ENCODE assay signal across 9 cellular contexts in genomic region chr17:10875411-10875810, GRCh38. TPM values are rescaled to one million over a fixed set of nuclear protein-coding genes. Genes with fewer than 3 reads are reported as not detected.
DNase-seq lines count a peak whose midpoint lies in the region; ATAC-seq, FAIRE-seq and TF ChIP-seq lines count a peak whose summit lies in the region.
"Had no signal": no experiment of that assay in that cellular context is flagged by ENCODE, and none has a peak within 500 bp of the region (broad histone marks: within the 10 kb centered on the region; RNA-seq: fewer than 3 reads in every experiment).

No MANE protein-coding gene starts in this region.

- TF ChIP-seq EP300 in K562 (IDR thresholded peaks at IDR 0.05; ENCODE audit: low read length) = no peak

- no peak for TF ChIP-seq POLR2A in K562 (conservative IDR thresholded peaks at IDR 0.05)

- in situ Hi-C loops in GM13976 (cut with MboI; ENCODE audit: low sequenced_read_pairs, unreplicated experiment) (loop anchor here (25.0 kb wide), 1 partner anchor 762 kb away; no protein-coding TSS in a partner anchor), K562 (cut with MboI) (loop anchor here (25.0 kb wide), 1 partner anchor 1112 kb away; the partner anchor contains the start of gene ZNF18)

- no peaks in the 10 kb centered on the region for H4K20me1 ChIP-seq in MM.1S (ENCODE audit: insufficient read depth, low read length)
- no peaks in the 10 kb centered on the region for H4K20me1 ChIP-seq in K562 (replicated peaks; ENCODE audit: control insufficient read depth, insufficient read depth, low read length)

- FAIRE-seq in K562 (lab: Jason Lieb, UNC) = no peak

- ATAC-seq in K562 (no peak; the same call in 2 of the 3 replicates), GM21619 (IDR thresholded peaks at IDR 0.05; ENCODE audit: unreplicated experiment) (no peak)

- H3K4me3 ChIP-seq in MM.1S (ENCODE audit: low read length) (no peak overlapping the region), K562 (no peak overlapping the region)
- H3K4me3 ChIP-seq: coronary artery had no signal

- H3K4me1 Mint-ChIP-seq in neural crest cell = no peaks in the 10 kb centered on the region

- H3K9me2 ChIP-seq in MM.1S (replicated peaks; ENCODE audit: insufficient read depth, low read length) = no peaks in the 10 kb centered on the region

- no peak overlapping the region for H3K27ac Mint-ChIP-seq in neural crest cell (ENCODE audit: unreplicated experiment)

- no TSS peak for BruUV-seq in K562 (replicated peaks; lab: Mats Ljungman, UMichigan)

- H3K4me1 ChIP-seq in MM.1S (ENCODE audit: low read length) (no peaks in the 10 kb centered on the region), K562 (replicated peaks in 1 of 2; ENCODE audit: control insufficient read depth in 2 of 2, insufficient read depth in 2 of 2, low read length in 2 of 2) (no peaks in the 10 kb centered on the region; a peak in 1 of 5 replicates)

- no peak for TF ChIP-seq CTCF in GM13976 (IDR thresholded peaks at IDR 0.05; ENCODE audit: borderline replicate concordance, control extremely low read depth, extremely low read depth, insufficient read depth, missing control alignments)
- TF ChIP-seq CTCF in MM.1S (IDR thresholded peaks at IDR 0.05; ENCODE audit: low read length) = no peak
- TF ChIP-seq CTCF in K562 (IDR thresholded peaks at IDR 0.05 in 2 of 3, conservative IDR thresholded peaks at IDR 0.05 in 1 of 3; ENCODE audit: insufficient read depth in 2 of 3, low read depth in 1 of 3, low read length in 3 of 3) = no peak
- TF ChIP-seq CTCF in neural crest cell (conservative IDR thresholded peaks at IDR 0.05) = no peak

- peaks cover 62% of the 10 kb centered on the region for H3K27me3 Mint-ChIP-seq in neural crest cell (ENCODE audit: low read depth)

- TF ChIP-seq RAD21 in K562 (CRISPR knock-in tag; conservative IDR thresholded peaks at IDR 0.05 in 1 of 2, IDR thresholded peaks at IDR 0.05 in 1 of 2) = no peak

- no peaks in the 10 kb centered on the region for H3K36me3 Mint-ChIP-seq in neural crest cell (ENCODE audit: low read depth)

- no peaks in the 10 kb centered on the region for H3F3A ChIP-seq in MM.1S (ENCODE audit: insufficient read depth, low read length)

- intact Hi-C loops in K562 (cut with micrococcal nuclease) = loop anchor here (5.0 to 10.0 kb wide), 3 partner anchors 269 to 1062 kb away; no protein-coding TSS in a partner anchor

- no peak overlapping the region for H2AFZ ChIP-seq in MM.1S (ENCODE audit: low read length)
- H2AFZ ChIP-seq in K562 (ENCODE audit: low read depth, low read length) = no peak overlapping the region

- H3K9me1 ChIP-seq in K562 (ENCODE audit: control insufficient read depth, insufficient read depth, low read length) = no peaks in the 10 kb centered on the region

- H3K27ac ChIP-seq in MM.1S (ENCODE audit: low read length) (no peak overlapping the region), K562 (ENCODE audit: extremely low read depth, low read depth, low read length) (no peak overlapping the region)
- H3K27ac ChIP-seq: coronary artery had no signal

- H3K9ac ChIP-seq in MM.1S (ENCODE audit: low read length) (no peak overlapping the region), K562 (ENCODE audit: insufficient read depth in 1 of 2, low read depth in 2 of 2, low read length in 2 of 2) (no peak overlapping the region)

- no peaks in the 10 kb centered on the region for H3K79me2 ChIP-seq in MM.1S (ENCODE audit: low read length)
- no peaks in the 10 kb centered on the region for H3K79me2 ChIP-seq in K562 (ENCODE audit: control insufficient read depth, insufficient read depth, low read length)

- H3K4me3 Mint-ChIP-seq in neural crest cell = no peak overlapping the region

- H3K36me3 ChIP-seq in MM.1S (replicated peaks; ENCODE audit: insufficient read depth, low read length) (no peaks in the 10 kb centered on the region), K562 (ENCODE audit: control insufficient read depth, insufficient read depth, low read length) (no peaks in the 10 kb centered on the region)

- H3K27me3 ChIP-seq in MM.1S (replicated peaks; ENCODE audit: insufficient read depth, low read length) (no peaks in the 10 kb centered on the region), K562 (ENCODE audit: control insufficient read depth in 2 of 2, insufficient read depth in 2 of 2, low read length in 2 of 2) (no peaks in the 10 kb centered on the region)

- POLR2A ChIA-PET in K562 (lab: Yijun Ruan, JAX) = interaction anchor here (0.6 kb wide), 1 partner anchor 56 kb away, joined by 3 read pairs; no protein-coding TSS in a partner anchor

- DNase-seq in GM13976 (ENCODE audit: low spot score) (peak; percentile 24), MM.1S (peak; percentile 24), K562 (ENCODE audit: extremely low read depth in 1 of 4, low spot score in 3 of 4) (peak; percentile 6 to 19 (median 12)), neural crest cell (ENCODE audit: low read depth, low spot score) (peak; percentile 43), SW 1271 (lab: John Stamatoyannopoulos, UW) (no peak), AG08395 (ENCODE audit: low spot score) (no peak)
- DNase-seq: NCI-H774 had no signal

- H3K4me2 ChIP-seq in MM.1S (ENCODE audit: low read depth, low read length) = no peak overlapping the region
- H3K4me2 ChIP-seq in K562 (ENCODE audit: insufficient read depth, low read length) = no peak overlapping the region

- CTCF ChIA-PET in K562 (lab: Yijun Ruan, JAX; ENCODE audit: low intra/inter-chr PET ratio) = interaction anchor here (0.6 to 2.1 kb wide), 2 partner anchors 921 to 1111 kb away, joined by 3 to 13 read pairs; no protein-coding TSS in a partner anchor

- WGBS in K562 (ENCODE audit: insufficient coverage, low coverage, missing lambda C conversion rate) = 0% methylated on average over 6 of the region's 9 CpGs

- H3K9me3 Mint-ChIP-seq in neural crest cell = no peaks in the 10 kb centered on the region

- H3K9me3 ChIP-seq in MM.1S (replicated peaks; ENCODE audit: insufficient read depth, low read length) = no peaks in the 10 kb centered on the region
- H3K9me3 ChIP-seq in K562 (replicated peaks; ENCODE audit: control insufficient read depth, insufficient read depth, low read depth, low read length) = no peaks in the 10 kb centered on the region

TF ChIP-seq in K562, 482 proteins besides CTCF, POLR2A, EP300 and RAD21:
- TF ChIP-seq RNF2 (IDR thresholded peaks at IDR 0.05) (no peak), ZNF121 (CRISPR knock-in tag; conservative IDR thresholded peaks at IDR 0.05) (no peak), MIER1 (IDR thresholded peaks at IDR 0.05; ENCODE audit: low read depth) (0 out of 2 replicates have a peak, but pooled peaks have one; percentile 47), MEIS2 (IDR thresholded peaks at IDR 0.05; ENCODE audit: partially characterized antibody) (no peak), REST (CRISPR knock-in tag; IDR thresholded peaks at IDR 0.05; ENCODE audit: low read depth) (0 out of 2 replicates have a peak, but pooled peaks have one; percentile 61), PHF8 (IDR thresholded peaks at IDR 0.05; ENCODE audit: borderline replicate concordance, low read length) (no peak), ZNF143 (CRISPR knock-in tag; IDR thresholded peaks at IDR 0.05) (no peak), EHMT2 (IDR thresholded peaks at IDR 0.05) (peak; percentile 78)

RNA-seq across cellular contexts. Expression of gene PIRT, which starts 37.5 kb away (rescaled TPM):
- not detected in 2 replicates for total RNA-seq in K562 (2011; cell fraction: chromatin; rRNA removed; ENCODE audit: low replicate concordance)
- total RNA-seq in K562 (2011; cell fraction: nucleolus; rRNA removed) = not detected in 2 replicates
- total RNA-seq in K562 (2011; cell fraction: nucleoplasm; rRNA removed) = not detected in 2 replicates
- total RNA-seq in K562 (2014; rRNA removed) = not detected in 2 replicates
- not detected in 2 replicates for total RNA-seq in K562 (2014; rRNA removed; fragmentation: Illumina TruSeq; extraction: Trizol)
- not detected in 2 replicates for total RNA-seq in K562 (2015; rRNA removed; fragmentation: Illumina TruSeq; extraction: Trizol)
- total RNA-seq in K562 (2021) = not detected in 2 replicates
- not detected in 2 replicates for polyA plus RNA-seq in K562 (2011; rRNA removed)
- polyA plus RNA-seq in K562 (2011; cell fraction: cytosol; rRNA removed) = not detected in 2 replicates
- not detected in 2 replicates for polyA plus RNA-seq in K562 (2011; cell fraction: nucleus; rRNA removed)
- not detected in 2 replicates for polyA plus RNA-seq in K562 (2012)
- polyA plus RNA-seq in K562 (2014; fragmentation: Illumina TruSeq; extraction: Trizol) = not detected in 2 replicates
- polyA plus RNA-seq in K562 (2014; fragmentation: Nextera tagmentation; extraction: Ambion mirVana) = not detected
- not detected in 2 replicates for polyA plus RNA-seq in K562 (2014; rRNA removed)
- polyA minus RNA-seq in K562 (2011; rRNA and poly(A)+ RNA removed) = not detected in 2 replicates
- polyA minus RNA-seq in K562 (2011; cell fraction: cytosol; rRNA and poly(A)+ RNA removed) = not detected in 2 replicates
- not detected in 2 replicates for polyA minus RNA-seq in K562 (2011; cell fraction: nucleus; rRNA and poly(A)+ RNA removed)
- 0.07 and 0.09 TPM in 2 replicates for total RNA-seq in neural crest cell

Comparison
In these comparisons a context has a peak if more than half of its experiments do, and no peak if none do; other contexts are left out.
1. DNase-seq: peak in GM13976 (single experiment), MM.1S (single experiment), K562 (4 of 4) and neural crest cell (single experiment); none in SW 1271 (0 of 2) and AG08395 (single experiment).